In genomic region chr6:149749082-149749593, GRCh38 we compare ENCODE assay signal across 8 cellular contexts. TPM values are rescaled to one million over a fixed set of nuclear protein-coding genes. Genes with fewer than 3 reads are reported as not detected.
DNase-seq lines count a peak whose midpoint lies in the region; ATAC-seq, FAIRE-seq and TF ChIP-seq lines count a peak whose summit lies in the region.
"Not testable (repeated sequence)": the region's sequence is repeated elsewhere in the genome, so short reads cannot be mapped to it uniquely, and the experiment has no call there.

No MANE protein-coding gene starts in this region.

- POLR2A ChIA-PET in SK-N-SH (lab: Yijun Ruan, JAX): interaction anchor here (1.2 kb wide), 1 partner anchor 31 kb away, joined by 8 read pairs; the partner anchor contains the start of gene LATS1

- FAIRE-seq in GM18507 (lab: Jason Lieb, UNC): peak; percentile 56

- H3K9ac ChIP-seq in SK-N-SH (peak overlapping the region; percentile 80; the same call in 1 of the 2 replicates), fibroblast of lung (ENCODE audit: insufficient read depth, low read length) (peak overlapping the region; percentile 83), rectal smooth muscle tissue (ENCODE audit: low read length) (peak overlapping the region; percentile 49)

- TF ChIP-seq POLR2A in lower leg skin (IDR thresholded peaks at IDR 0.05): not testable (repeated sequence)

- CTCF ChIA-PET in SK-N-SH (lab: Yijun Ruan, JAX): interaction anchor here (1.3 to 1.9 kb wide), 2 partner anchors 25 to 32 kb away, joined by 3 to 4 read pairs; partner anchors contain the start of gene LATS1

- H3F3A ChIP-seq in SK-N-SH (replicated peaks; ENCODE audit: insufficient read depth): peaks cover 18% of the 10 kb centered on the region

- not testable (repeated sequence) for H3K9me3 ChIP-seq in SK-N-SH; fibroblast of lung (ENCODE audit: control insufficient read depth, insufficient read depth, low read depth, low read length); aorta (ENCODE audit: control insufficient read depth, low read length)

- intact Hi-C loops in lower leg skin (cut with DNase I; ENCODE audit: low total_unique reads): not testable (repeated sequence)
- intact Hi-C loops in aorta (cut with DNase I): loop anchor here in 1 of 2 donors (10.0 kb wide), 1 partner anchor 116 kb away; the partner anchor contains the start of gene LRP11

- not testable (repeated sequence) for DNase-seq in GM18507 (ENCODE audit: extremely low spot score, insufficient read length, low read depth); SK-N-SH; astrocyte of the cerebellum (ENCODE audit: low read depth); fibroblast of lung (ENCODE audit: low read depth in 2 of 2); lower leg skin (ENCODE audit: low spot score in 2 of 2); aorta

- not testable (repeated sequence) for H3K36me3 ChIP-seq in SK-N-SH (replicated peaks in 1 of 2; ENCODE audit: control insufficient read depth in 1 of 2, insufficient read depth in 2 of 2, low read length in 1 of 2); fibroblast of lung (ENCODE audit: control insufficient read depth, insufficient read depth, low read length); rectal smooth muscle tissue (ENCODE audit: control insufficient read depth, insufficient read depth, low read length); aorta (ENCODE audit: control insufficient read depth in 1 of 2, insufficient read depth in 2 of 2, low read length in 1 of 2)

- H3K4me2 ChIP-seq in SK-N-SH (peak overlapping the region; percentile 89; the same call in 1 of the 2 replicates), fibroblast of lung (ENCODE audit: extremely low read depth, insufficient read depth, low read length) (peak overlapping the region; percentile 44)

- not testable (repeated sequence) for H3K27me3 ChIP-seq in SK-N-SH (ENCODE audit: insufficient read depth); fibroblast of lung (ENCODE audit: control insufficient read depth, insufficient read depth, low read length); rectal smooth muscle tissue (ENCODE audit: control insufficient read depth, insufficient read depth, low read length); aorta (ENCODE audit: control insufficient read depth in 1 of 2, insufficient read depth in 2 of 2, low read length in 1 of 2)

- H4K20me1 ChIP-seq in SK-N-SH (ENCODE audit: insufficient read depth): peaks cover 15% of the 10 kb centered on the region; the same call in 1 of the 2 replicates
- not testable (repeated sequence) for H4K20me1 ChIP-seq in fibroblast of lung (ENCODE audit: control insufficient read depth, extremely low read depth, insufficient read depth, low read length)

- peak overlapping the region; percentile 85 to 98 for H3K4me3 ChIP-seq in SK-N-SH (ENCODE audit: low read depth in 2 of 2, low read length in 1 of 2)
- H3K4me3 ChIP-seq in astrocyte of the cerebellum (ENCODE audit: low read depth, low read length): peak overlapping the region; percentile 97
- peak overlapping the region in 3 of 4 experiments; percentile 33 to 98 (median 97) for H3K4me3 ChIP-seq in fibroblast of lung (replicated peaks in 1 of 4; ENCODE audit: control extremely low read depth in 1 of 4, insufficient read depth in 1 of 4, low read depth in 3 of 4, low read length in 4 of 4)
- peak overlapping the region; percentile 80 for H3K4me3 ChIP-seq in lower leg skin (ENCODE audit: low read depth, poor library complexity, severe bottlenecking)
- peak overlapping the region; percentile 73 for H3K4me3 ChIP-seq in rectal smooth muscle tissue (ENCODE audit: low read length)
- H3K4me3 ChIP-seq in aorta (ENCODE audit: low read length in 2 of 2): peak overlapping the region in 1 of 2 donors; percentile 47

- H3K27ac ChIP-seq in SK-N-SH (ENCODE audit: low read depth in 2 of 2, low read length in 1 of 2) (peak overlapping the region; percentile 70 to 76; a peak in 3 of 4 replicates), fibroblast of lung (ENCODE audit: insufficient read depth, low read length) (peak overlapping the region; percentile 88), rectal smooth muscle tissue (ENCODE audit: low read depth, low read length) (peak overlapping the region; percentile 90), aorta (ENCODE audit: low read depth in 1 of 2, low read length in 2 of 2) (peak overlapping the region in 1 of 2 donors; percentile 80)

- not testable (repeated sequence) for TF ChIP-seq RAD21 in SK-N-SH (IDR thresholded peaks at IDR 0.05; ENCODE audit: low read length)

- not testable (repeated sequence) for TF ChIP-seq EP300 in SK-N-SH (IDR thresholded peaks at IDR 0.05; ENCODE audit: borderline replicate concordance in 1 of 2, low read depth in 1 of 2, low read length in 1 of 2)

- in situ Hi-C loops in astrocyte of the cerebellum (cut with HindIII; ENCODE audit: low sequenced_read_pairs): not testable (repeated sequence)

- not testable (repeated sequence) for TF ChIP-seq CTCF in SK-N-SH (IDR thresholded peaks at IDR 0.05); astrocyte of the cerebellum (IDR thresholded peaks at IDR 0.05; ENCODE audit: low read depth, low read length, missing control alignments); fibroblast of lung (conservative IDR thresholded peaks at IDR 0.05 in 1 of 2, IDR thresholded peaks at IDR 0.05 in 1 of 2; ENCODE audit: low read depth in 1 of 2, low read length in 2 of 2); lower leg skin (IDR thresholded peaks at IDR 0.05)

- not testable (repeated sequence) for H2AFZ ChIP-seq in SK-N-SH (ENCODE audit: low read depth); fibroblast of lung (ENCODE audit: low read length)

- not testable (repeated sequence) for H3K9me2 ChIP-seq in SK-N-SH

- ATAC-seq in HG03095 (IDR thresholded peaks at IDR 0.05; ENCODE audit: unreplicated experiment) (peak; percentile 0), aorta (ENCODE audit: low FRiP score) (peak; percentile 1)

- no CpG with 5 or more reads among the region's 38 CpGs for WGBS in SK-N-SH (ENCODE audit: low lambda C conversion rate)
- WGBS in lower leg skin, 2 donors: 0 to 2% methylated on average over 19 to 23 of the region's 38 CpGs
- WGBS in aorta, 2 donors: 2 to 5% methylated on average over 23 to 26 of the region's 38 CpGs

- H3K79me2 ChIP-seq in SK-N-SH (ENCODE audit: insufficient read depth) (peaks cover 67% of the 10 kb centered on the region), fibroblast of lung (ENCODE audit: control insufficient read depth, insufficient read depth, low read length) (peaks cover 60% of the 10 kb centered on the region)

- not testable (repeated sequence) for H3K4me1 ChIP-seq in SK-N-SH (ENCODE audit: control insufficient read depth in 1 of 2, insufficient read depth in 2 of 2, low read depth in 1 of 2, low read length in 1 of 2); fibroblast of lung (ENCODE audit: control insufficient read depth, extremely low read depth, insufficient read depth, low read length); rectal smooth muscle tissue (ENCODE audit: control insufficient read depth, insufficient read depth, low read length); aorta (ENCODE audit: control insufficient read depth in 1 of 2, insufficient read depth in 2 of 2, low read length in 2 of 2)

TF ChIP-seq in SK-N-SH, 30 proteins besides CTCF, POLR2A, EP300 and RAD21:
- 0 out of 2 replicates have a peak, but pooled peaks have one; percentile 35 for TF ChIP-seq FOSL2 (IDR thresholded peaks at IDR 0.05; ENCODE audit: borderline replicate concordance, low read depth)

RNA-seq across cellular contexts. Expression of gene PCMT1, which starts 0.4 kb away (rescaled TPM):
- polyA plus RNA-seq in SK-N-SH (2012; rRNA removed) (158 and 190 TPM in 2 replicates), fibroblast of lung (172 and 181 TPM in 2 replicates), aorta (10 to 100 TPM; 51.9 to 72.1 TPM)
- 176 and 191 TPM in 2 replicates for polyA plus RNA-seq in SK-N-SH (2012; cell fraction: cytosol; rRNA removed)
- 74.2 and 100 TPM in 2 replicates for polyA plus RNA-seq in SK-N-SH (2012; cell fraction: nucleus; rRNA removed)
- total RNA-seq in fibroblast of lung (81.3 and 97.6 TPM in 2 replicates), lower leg skin (10 to 100 TPM; 68.4 to 93.5 (median 78.3) TPM), aorta (10 to 100 TPM; 48.4 to 55.9 TPM)
- 86.9 and 104 TPM in 2 replicates for polyA plus RNA-seq in fibroblast of lung (2012)
- 13.2 and 22.4 TPM in 2 replicates for polyA minus RNA-seq in fibroblast of lung (ENCODE audit: low replicate concordance)

RNA-seq across cellular contexts. Expression of gene NUP43, which starts 2.8 kb away (rescaled TPM):
- polyA plus RNA-seq in SK-N-SH (2012; rRNA removed) (10.1 and 16.4 TPM in 2 replicates), fibroblast of lung (23.7 and 26.0 TPM in 2 replicates), aorta (10 to 100 TPM in 1 of 2 donors, 1 to 10 TPM in 1; 3.6 to 10.6 TPM)
- 9.6 and 11.8 TPM in 2 replicates for polyA plus RNA-seq in SK-N-SH (2012; cell fraction: cytosol; rRNA removed)
- 19.9 and 49.9 TPM in 2 replicates for polyA plus RNA-seq in SK-N-SH (2012; cell fraction: nucleus; rRNA removed)
- total RNA-seq in fibroblast of lung (16.0 and 19.5 TPM in 2 replicates), lower leg skin (10 to 100 TPM; 14.6 to 35.2 (median 17.2) TPM), aorta (10 to 100 TPM; 28.6 to 32.1 TPM)
- polyA plus RNA-seq in fibroblast of lung (2012): 19.1 and 21.3 TPM in 2 replicates
- polyA minus RNA-seq in fibroblast of lung (ENCODE audit: low replicate concordance): 27.1 and 32.6 TPM in 2 replicates

RNA-seq across cellular contexts. Expression of gene LATS1, which starts 31.2 kb away (rescaled TPM):
- polyA plus RNA-seq in SK-N-SH (2012; rRNA removed) (6.9 and 9.3 TPM in 2 replicates), fibroblast of lung (14.5 and 20.3 TPM in 2 replicates), aorta (1 to 10 TPM; 5.4 to 7.0 TPM)
- polyA plus RNA-seq in SK-N-SH (2012; cell fraction: cytosol; rRNA removed): 6.9 and 7.1 TPM in 2 replicates
- 8.3 and 11.0 TPM in 2 replicates for polyA plus RNA-seq in SK-N-SH (2012; cell fraction: nucleus; rRNA removed)
- total RNA-seq in fibroblast of lung (7.4 and 8.6 TPM in 2 replicates), lower leg skin (10 to 100 TPM; 17.6 to 27.9 (median 24.3) TPM), aorta (10 to 100 TPM; 31.5 to 39.2 TPM)
- polyA plus RNA-seq in fibroblast of lung (2012): 6.3 and 9.9 TPM in 2 replicates
- polyA minus RNA-seq in fibroblast of lung (ENCODE audit: low replicate concordance): 13.4 and 16.3 TPM in 2 replicates
